Comparison of ENCODE assay signal across 7 cellular contexts in the genomic region with DNA sequence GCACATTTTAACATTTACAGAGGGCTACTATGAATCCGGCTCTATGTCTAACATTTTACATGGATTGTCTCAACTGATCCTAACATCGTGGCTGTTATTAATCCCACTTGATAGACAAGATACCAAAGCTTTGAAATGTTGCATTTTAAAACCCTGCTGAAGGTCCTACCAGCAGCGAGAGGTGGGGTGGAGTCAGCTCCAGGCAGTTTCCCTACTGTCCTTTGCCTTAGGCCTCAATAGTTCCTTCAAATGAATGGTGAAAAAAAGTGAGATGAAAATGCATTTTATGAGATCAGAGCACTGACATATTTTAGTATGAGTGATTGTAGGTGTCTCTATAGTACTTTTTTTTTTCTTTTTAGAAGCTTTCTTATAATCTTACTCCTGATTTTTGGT.
"Had no signal": no experiment of that assay in that cellular context is flagged by ENCODE, and none has a peak within 500 bp of the region (broad histone marks: within the 10 kb centered on the region; RNA-seq: fewer than 3 reads in every experiment).

No MANE protein-coding gene starts in this region.

- H3K27ac ChIP-seq: HL-60 had no signal

- H3K4me3 Mint-ChIP-seq: GM23338, H9 had no signal

- H3K27ac Mint-ChIP-seq: GM23338, H9 had no signal

- H3K4me3 ChIP-seq: GM23338, K562 had no signal

- H3K4me1 Mint-ChIP-seq: GM23338 had no signal

- H2AFZ ChIP-seq: GM23338 had no signal

- DNase-seq: H9, HCEC 1CT, IMR-90 had no signal

- ATAC-seq: GM23338, HepG2, K562 had no signal

- H3K9me3 Mint-ChIP-seq: GM23338, H9 had no signal

- H3K4me2 ChIP-seq: GM23338 had no signal
